In the genomic region with DNA sequence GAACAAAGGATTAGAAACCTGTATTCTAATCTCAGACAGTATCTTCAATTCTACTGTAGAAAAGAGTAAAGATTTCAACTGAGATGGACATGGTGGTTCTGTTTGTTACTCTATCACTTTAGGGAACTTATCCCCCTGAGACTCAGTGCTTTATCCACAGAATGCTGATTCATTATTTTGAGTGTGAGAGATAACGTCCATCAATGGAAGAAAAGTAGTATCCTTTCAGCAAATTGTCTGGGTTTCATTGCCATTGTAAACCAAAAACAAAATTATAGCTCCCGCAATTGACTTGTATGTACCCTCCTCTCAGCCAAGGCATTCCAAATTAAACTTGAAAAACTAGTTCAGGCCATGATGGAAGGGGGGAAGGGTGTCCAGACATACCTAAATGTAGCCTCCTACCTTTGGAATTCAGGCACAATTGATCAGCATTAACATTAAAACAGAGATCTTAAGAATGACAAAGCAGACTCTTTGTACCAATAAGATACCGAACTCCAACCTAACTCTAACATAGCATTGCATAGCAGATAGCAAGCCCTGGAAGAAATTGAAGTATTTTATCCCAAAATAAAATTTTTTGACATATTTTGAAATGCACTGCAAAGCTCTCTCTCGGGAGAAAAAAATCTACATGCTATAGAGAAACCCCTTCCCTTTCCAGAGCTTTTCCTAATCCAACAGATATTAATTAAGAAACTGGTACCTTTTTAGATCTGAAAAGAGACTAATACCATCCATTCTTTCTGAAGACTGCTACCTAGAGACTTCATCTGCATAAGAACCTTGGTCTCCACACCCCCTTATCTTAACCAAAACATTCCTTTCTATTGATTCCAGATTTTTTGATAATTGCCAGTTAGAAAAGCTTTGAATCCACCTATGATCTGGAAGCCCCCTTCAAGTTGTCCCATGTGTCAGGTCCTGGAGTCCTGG, we compare ENCODE assay signal across 25 cellular contexts.
"Had no signal": no experiment of that assay in that cellular context is flagged by ENCODE, and none has a peak within 500 bp of the region (broad histone marks: within the 10 kb centered on the region; RNA-seq: fewer than 3 reads in every experiment).

No MANE protein-coding gene starts in this region.

- H3K9me3 Mint-ChIP-seq: activated naive CD8-positive, alpha-beta T cell treated with anti-CD3 and anti-CD28 coated beads for 36 hours; neural crest cell had no signal

- H3K27me3 Mint-ChIP-seq: activated CD8-positive, alpha-beta T cell treated with anti-CD3 and anti-CD28 coated beads for 36 hours; activated naive CD8-positive, alpha-beta T cell treated with anti-CD3 and anti-CD28 coated beads for 36 hours; activated T-helper 17 cell treated with anti-CD3 and anti-CD28 coated beads, Interleukin-2, amount 50 U/mL, for 72 hours; effector memory CD8-positive, alpha-beta T cell; naive B cell had no signal

- H3K27ac Mint-ChIP-seq: activated CD8-positive, alpha-beta T cell treated with anti-CD3 and anti-CD28 coated beads for 36 hours; activated naive CD8-positive, alpha-beta T cell treated with anti-CD3 and anti-CD28 coated beads for 36 hours; activated T-helper 17 cell treated with anti-CD3 and anti-CD28 coated beads, Interleukin-2, amount 50 U/mL, for 72 hours; effector memory CD8-positive, alpha-beta T cell; naive B cell had no signal

- H3K4me3 ChIP-seq: left lung, mucosa of descending colon, prostate gland, right atrium auricular region, transverse colon had no signal

- H3K27ac ChIP-seq: left lung, prostate gland, right atrium auricular region, transverse colon had no signal

- H3K4me1 ChIP-seq: left lung, prostate gland, right atrium auricular region, transverse colon had no signal

- ATAC-seq: activated CD8-positive, alpha-beta T cell treated with anti-CD3 and anti-CD28 coated beads for 36 hours; activated T-helper 17 cell treated with anti-CD3 and anti-CD28 coated beads, Interleukin-2, amount 50 U/mL, for 72 hours; effector memory CD8-positive, alpha-beta T cell; left lung had no signal

- H3K9me3 ChIP-seq: left lung, mucosa of descending colon, prostate gland, right atrium auricular region, transverse colon had no signal

- H3K36me3 Mint-ChIP-seq: activated naive CD8-positive, alpha-beta T cell treated with anti-CD3 and anti-CD28 coated beads for 36 hours; naive B cell had no signal

- DNase-seq: activated CD4-positive, alpha-beta T cell treated with anti-CD3 and anti-CD28 coated beads for 48 hours; activated CD4-positive, CD25-positive, alpha-beta regulatory T cell; activated CD8-positive, alpha-beta T cell treated with anti-CD3 and anti-CD28 coated beads for 36 hours; activated naive CD4-positive, alpha-beta T cell; activated naive CD8-positive, alpha-beta T cell treated with anti-CD3 and anti-CD28 coated beads for 36 hours; activated T-cell treated with anti-CD3 and anti-CD28 coated beads, Interleukin-2, amount 50 U/mL, for 1 hour; amniotic stem cell; dermis blood vessel endothelial cell; effector memory CD8-positive, alpha-beta T cell; foreskin fibroblast; hippocampal formation; kidney; left lung; mammary epithelial cell; mucosa of descending colon; naive B cell; stimulated activated CD4-positive, alpha-beta T cell treated with anti-CD3 and anti-CD28 coated beads, Interleukin-2, amount 100 ng/mL, for 24 hours; stimulated activated naive CD4-positive, alpha-beta T cell treated with Interleukin-2 at 50 U/mL for 16 hours; T-helper 1 cell; T-helper 9 cell; transverse colon had no signal

- H3K27me3 ChIP-seq: left lung, right atrium auricular region, transverse colon had no signal

- H3K4me1 Mint-ChIP-seq: activated naive CD8-positive, alpha-beta T cell treated with anti-CD3 and anti-CD28 coated beads for 36 hours; activated T-helper 17 cell treated with anti-CD3 and anti-CD28 coated beads, Interleukin-2, amount 50 U/mL, for 72 hours; naive B cell; neural crest cell had no signal

- H3K4me3 Mint-ChIP-seq: activated CD8-positive, alpha-beta T cell treated with anti-CD3 and anti-CD28 coated beads for 36 hours; activated naive CD8-positive, alpha-beta T cell treated with anti-CD3 and anti-CD28 coated beads for 36 hours; activated T-helper 17 cell treated with anti-CD3 and anti-CD28 coated beads, Interleukin-2, amount 50 U/mL, for 72 hours; effector memory CD8-positive, alpha-beta T cell; naive B cell; neural crest cell had no signal

- H3K36me3 ChIP-seq: left lung, prostate gland, right atrium auricular region, transverse colon had no signal
